Comparison of ENCODE assay signal across 12 cellular contexts in genomic region chr11:121246021-121246768, GRCh38.
"Had no signal": no experiment of that assay in that cellular context is flagged by ENCODE, and none has a peak within 500 bp of the region (broad histone marks: within the 10 kb centered on the region; RNA-seq: fewer than 3 reads in every experiment).

No MANE protein-coding gene starts in this region.

- H3K36me3 ChIP-seq: heart left ventricle, tibial artery had no signal

- H3K27ac ChIP-seq: heart left ventricle, psoas muscle, tibial artery, VCaP had no signal

- H3K4me3 ChIP-seq: heart left ventricle, psoas muscle, tibial artery had no signal

- ATAC-seq: activated CD4-positive, alpha-beta T cell treated with anti-CD3 and anti-CD28 coated beads for 36 hours; left lobe of liver; psoas muscle had no signal

- H3K9me3 Mint-ChIP-seq: activated naive CD4-positive, alpha-beta T cell treated with anti-CD3 and anti-CD28 coated beads for 36 hours; natural killer cell had no signal

- H3K36me3 Mint-ChIP-seq: natural killer cell had no signal

- H3K9me3 ChIP-seq: heart left ventricle, psoas muscle, tibial artery had no signal

- H3K27me3 ChIP-seq: heart left ventricle had no signal

- H3K27ac Mint-ChIP-seq: activated CD4-positive, alpha-beta T cell treated with anti-CD3 and anti-CD28 coated beads for 36 hours; activated naive CD4-positive, alpha-beta T cell treated with anti-CD3 and anti-CD28 coated beads for 36 hours; natural killer cell had no signal

- H3K4me1 ChIP-seq: psoas muscle, tibial artery had no signal

- H3K4me3 Mint-ChIP-seq: activated CD4-positive, alpha-beta T cell treated with anti-CD3 and anti-CD28 coated beads for 36 hours; activated naive CD4-positive, alpha-beta T cell treated with anti-CD3 and anti-CD28 coated beads for 36 hours; natural killer cell had no signal

- DNase-seq: activated CD4-positive, alpha-beta T cell treated with anti-CD3 and anti-CD28 coated beads for 36 hours; activated naive CD4-positive, alpha-beta T cell treated with anti-CD3 and anti-CD28 coated beads for 36 hours; effector CD4-positive, alpha-beta T cell; foreskin melanocyte; heart left ventricle; natural killer cell; psoas muscle; stimulated activated CD4-positive, alpha-beta T cell treated with anti-CD3 and anti-CD28 coated beads, Interleukin-2, amount 100 ng/mL, for 48 hours; T-helper 9 cell; tibial artery had no signal
